In genomic region chr5:135517631-135518030, GRCh38 we compare ENCODE assay signal across 12 cellular contexts. TPM values are rescaled to one million over a fixed set of nuclear protein-coding genes. Genes with fewer than 3 reads are reported as not detected.
"Had no signal": no experiment of that assay in that cellular context is flagged by ENCODE, and none has a peak within 500 bp of the region (broad histone marks: within the 10 kb centered on the region; RNA-seq: fewer than 3 reads in every experiment).

No MANE protein-coding gene starts in this region.

- FAIRE-seq: H1, H54 had no signal

- H3K36me3 ChIP-seq: HAP-1 had no signal

- H2AFZ ChIP-seq: GM23248, GM23338 had no signal

- H3K4me2 ChIP-seq: GM23338 had no signal

- ATAC-seq: GM23338, HCT116 had no signal

- H3K27ac ChIP-seq: GM23248 had no signal

- H3K9me3 ChIP-seq: HAP-1 had no signal

- H3K4me1 ChIP-seq: HAP-1 had no signal

- H3K9ac ChIP-seq: GM23248 had no signal

- DNase-seq: GM23248, GOT3, H7, H9, HCEC 1CT, HFFc6 had no signal

- H3K4me3 ChIP-seq: GM23248, GM23338, HAP-1 had no signal

RNA-seq across cellular contexts. Expression of gene NEUROG1, which starts 18.1 kb away (rescaled TPM):
- total RNA-seq: GM23248, GM23338, H1, H4, H7, H9, HFFc6 had no signal
- polyA plus RNA-seq: GM23248, H1 had no signal
